In genomic region chr14:24605435-24606190, GRCh38 we compare ENCODE assay signal across 9 cellular contexts. TPM values are rescaled to one million over a fixed set of nuclear protein-coding genes. Genes with fewer than 3 reads are reported as not detected.
A peak's percentile ranks its signal among the peaks of the same experiment; 100 is the strongest.
DNase-seq lines count a peak whose midpoint lies in the region; ATAC-seq, FAIRE-seq and TF ChIP-seq lines count a peak whose summit lies in the region.
"Had no signal": no experiment of that assay in that cellular context is flagged by ENCODE, and none has a peak within 500 bp of the region (broad histone marks: within the 10 kb centered on the region; RNA-seq: fewer than 3 reads in every experiment).

No MANE protein-coding gene starts in this region.

- POLR2A ChIA-PET in activated CD4-positive, alpha-beta T cell treated with anti-CD3 and anti-CD28 coated beads, Interleukin-2, amount 10 ng/mL, durations not matched to agents 7 days and 5 days (lab: Charles Lee), result interaction anchor here (0.6 kb wide), 1 partner anchor 68 kb away, joined by 3 read pairs; no protein-coding TSS in a partner anchor

- peak; percentile 88 for ATAC-seq in GM18498 (IDR thresholded peaks at IDR 0.05; ENCODE audit: unreplicated experiment)

- DNase-seq in H54 (ENCODE audit: insufficient read length, low spot score) (peak; percentile 7), osteocyte (ENCODE audit: extremely low spot score, unreplicated experiment) (no peak), C1 segment of cervical spinal cord (lab: John Stamatoyannopoulos, UW) (no peak), occipital lobe (lab: John Stamatoyannopoulos, UW) (no peak)
- peak; percentile 75 for DNase-seq in activated CD4-positive, alpha-beta T cell treated with anti-CD3 and anti-CD28 coated beads, Interleukin-2, amount 10 ng/mL, durations not matched to agents 7 days and 5 days
- DNase-seq in effector CD8-positive, alpha-beta T cell (lab: John Stamatoyannopoulos, UW), result peak; percentile 8

- H3K36me3 Mint-ChIP-seq in activated CD4-positive, alpha-beta T cell treated with anti-CD3 and anti-CD28 coated beads, Interleukin-2, amount 10 ng/mL, durations not matched to agents 7 days and 5 days (ENCODE audit: low read depth), result no peaks in the 10 kb centered on the region
- H3K36me3 Mint-ChIP-seq in osteocyte (ENCODE audit: unreplicated experiment), result no peaks in the 10 kb centered on the region

- peaks cover 55% of the 10 kb centered on the region for H3K4me1 Mint-ChIP-seq in activated CD4-positive, alpha-beta T cell treated with anti-CD3 and anti-CD28 coated beads, Interleukin-2, amount 10 ng/mL, durations not matched to agents 7 days and 5 days
- no peaks in the 10 kb centered on the region for H3K4me1 Mint-ChIP-seq in osteocyte (ENCODE audit: unreplicated experiment)

- no peak for TF ChIP-seq POLR2A in H54 (IDR thresholded peaks at IDR 0.05; ENCODE audit: low read depth, low read length)

- peak; percentile 88 for TF ChIP-seq CTCF in LNCAP (IDR thresholded peaks at IDR 0.05)
- peak; percentile 29 for TF ChIP-seq CTCF in osteocyte (IDR thresholded peaks at IDR 0.05)

- H3K9me3 Mint-ChIP-seq in activated CD4-positive, alpha-beta T cell treated with anti-CD3 and anti-CD28 coated beads, Interleukin-2, amount 10 ng/mL, durations not matched to agents 7 days and 5 days, result no peaks in the 10 kb centered on the region
- H3K9me3 Mint-ChIP-seq in osteocyte (ENCODE audit: unreplicated experiment), result no peaks in the 10 kb centered on the region

- peak overlapping the region; percentile 23 for H3K4me3 Mint-ChIP-seq in activated CD4-positive, alpha-beta T cell treated with anti-CD3 and anti-CD28 coated beads, Interleukin-2, amount 10 ng/mL, durations not matched to agents 7 days and 5 days
- no peak overlapping the region for H3K4me3 Mint-ChIP-seq in osteocyte (ENCODE audit: unreplicated experiment)

- no peak for FAIRE-seq in H54 (lab: Jason Lieb, UNC)
- FAIRE-seq: endometrium had no signal

- CTCF ChIA-PET in activated CD4-positive, alpha-beta T cell treated with anti-CD3 and anti-CD28 coated beads, Interleukin-2, amount 10 ng/mL, durations not matched to agents 7 days and 5 days (lab: Charles Lee), result interaction anchor here (0.9 to 1.5 kb wide), 16 partner anchors 9 to 105 kb away, joined by 3 to 12 read pairs (median 4); partner anchors contain the start of gene GZMB

- H3K27me3 Mint-ChIP-seq in activated CD4-positive, alpha-beta T cell treated with anti-CD3 and anti-CD28 coated beads, Interleukin-2, amount 10 ng/mL, durations not matched to agents 7 days and 5 days, result peaks cover 2% of the 10 kb centered on the region
- H3K27me3 Mint-ChIP-seq in osteocyte (ENCODE audit: unreplicated experiment), result no peaks in the 10 kb centered on the region

- peak overlapping the region; percentile 89 for H3K27ac Mint-ChIP-seq in activated CD4-positive, alpha-beta T cell treated with anti-CD3 and anti-CD28 coated beads, Interleukin-2, amount 10 ng/mL, durations not matched to agents 7 days and 5 days
- no peak overlapping the region for H3K27ac Mint-ChIP-seq in osteocyte (ENCODE audit: unreplicated experiment)

RNA-seq across cellular contexts. Expression of gene GZMH, which starts 3.9 kb away (rescaled TPM):
- 1 to 10 TPM; 1.9 to 2.8 TPM for total RNA-seq in activated CD4-positive, alpha-beta T cell treated with anti-CD3 and anti-CD28 coated beads, Interleukin-2, amount 10 ng/mL, durations not matched to agents 7 days and 5 days
- total RNA-seq in osteocyte (not detected in 2 replicates), occipital lobe (not detected)

RNA-seq across cellular contexts. Expression of gene GZMB, which starts 28.4 kb away (rescaled TPM):
- 100 to 1,000 TPM in 1 of 2 experiments, 10 to 100 TPM in 1; 77.5 to 105 TPM for total RNA-seq in activated CD4-positive, alpha-beta T cell treated with anti-CD3 and anti-CD28 coated beads, Interleukin-2, amount 10 ng/mL, durations not matched to agents 7 days and 5 days
- not detected in 2 replicates for total RNA-seq in osteocyte
- total RNA-seq in occipital lobe, result not detected

RNA-seq across cellular contexts. Expression of gene CTSG, which starts 29.6 kb away (rescaled TPM):
- not detected for total RNA-seq in activated CD4-positive, alpha-beta T cell treated with anti-CD3 and anti-CD28 coated beads, Interleukin-2, amount 10 ng/mL, durations not matched to agents 7 days and 5 days
- total RNA-seq in osteocyte (not detected in 2 replicates), occipital lobe (not detected)

Comparison
In these comparisons a context has a peak if more than half of its experiments do, and no peak if none do; other contexts are left out.
1. DNase-seq: peak in H54 (single experiment), activated CD4-positive, alpha-beta T cell treated with anti-CD3 and anti-CD28 coated beads, Interleukin-2, amount 10 ng/mL, durations not matched to agents 7 days and 5 days (single experiment) and effector CD8-positive, alpha-beta T cell (single experiment); none in osteocyte (single experiment), C1 segment of cervical spinal cord (0 of 14) and occipital lobe (single experiment).
2. RNA of gene GZMB, which starts 28.4 kb away (total RNA-seq): 77.5 to 105 TPM in activated CD4-positive, alpha-beta T cell treated with anti-CD3 and anti-CD28 coated beads, Interleukin-2, amount 10 ng/mL, durations not matched to agents 7 days and 5 days; not detected in occipital lobe (single experiment) and not detected in osteocyte; every median in the first group is over 10 times any median in the second.